ENCODE assay signal across 8 cellular contexts in the genomic region with DNA sequence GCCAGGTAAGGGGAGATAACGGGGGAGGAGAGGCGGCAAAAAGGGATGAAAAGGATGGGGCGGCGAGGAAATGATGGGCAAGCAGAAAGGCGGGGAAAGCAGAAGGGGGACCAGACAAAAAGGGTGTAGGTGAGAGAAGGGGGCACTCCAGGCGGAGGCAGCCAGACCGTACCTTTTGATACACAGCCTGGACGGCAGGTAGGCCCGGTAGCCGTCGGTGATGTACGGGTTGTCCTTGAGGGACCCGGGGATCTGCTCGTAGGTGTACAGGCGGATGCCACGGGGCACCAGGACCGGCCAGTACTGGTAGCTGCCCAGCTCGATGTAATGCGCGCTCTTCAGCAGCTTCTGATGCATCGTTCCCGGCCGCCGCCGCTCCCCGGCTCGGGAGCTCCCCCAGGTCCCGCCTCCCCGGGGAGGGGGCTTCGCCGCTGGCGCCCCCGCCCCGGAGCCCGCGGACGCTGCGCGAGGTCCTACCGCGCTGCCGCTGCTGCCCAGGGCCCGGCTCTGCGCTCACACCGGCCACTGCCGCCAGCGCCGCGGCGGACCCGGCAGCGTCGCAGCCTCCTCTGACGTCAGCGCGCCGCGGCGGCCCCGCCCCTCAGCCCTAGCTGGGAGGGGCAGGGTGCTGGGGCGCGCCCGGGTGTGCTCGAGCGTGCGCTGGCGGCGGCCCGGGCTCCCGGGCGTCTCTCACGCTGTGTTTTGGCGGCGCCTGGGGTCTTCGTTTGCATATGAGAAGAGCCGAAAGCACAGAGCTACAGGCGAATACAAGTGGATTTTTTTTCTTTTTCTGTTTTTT. TPM values are rescaled to one million over a fixed set of nuclear protein-coding genes. Genes with fewer than 3 reads are reported as not detected.
DNase-seq lines count a peak whose midpoint lies in the region; ATAC-seq and TF ChIP-seq lines count a peak whose summit lies in the region.

A gene with protein sequence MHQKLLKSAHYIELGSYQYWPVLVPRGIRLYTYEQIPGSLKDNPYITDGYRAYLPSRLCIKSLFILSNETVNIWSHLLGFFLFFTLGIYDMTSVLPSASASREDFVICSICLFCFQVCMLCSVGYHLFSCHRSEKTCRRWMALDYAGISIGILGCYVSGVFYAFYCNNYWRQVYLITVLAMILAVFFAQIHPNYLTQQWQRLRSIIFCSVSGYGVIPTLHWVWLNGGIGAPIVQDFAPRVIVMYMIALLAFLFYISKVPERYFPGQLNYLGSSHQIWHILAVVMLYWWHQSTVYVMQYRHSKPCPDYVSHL (minus strand): TSS at position 571 of the 799 bp plus-strand sequence. CDS start 214 bp downstream, at position 357.

- peak within 1 kb of the TSS; percentile 94 for H3K4me3 Mint-ChIP-seq in activated CD4-positive, alpha-beta T cell treated with anti-CD3 and anti-CD28 coated beads, Interleukin-2, amount 10 ng/mL, durations not matched to agents 24 days and 14 days

- peak within 1 kb of the TSS; percentile 94 for H3K4me3 ChIP-seq in BLaER1
- H3K4me3 ChIP-seq in left lung, result peak within 1 kb of the TSS; percentile 74 to 82

- peak within 1 kb of the TSS; percentile 90 for H3K4me2 ChIP-seq in BLaER1

- H3K4me1 ChIP-seq in BLaER1 (peaks cover 22% of the 10 kb centered on the region), left lung (peaks cover 0 to 35% of the 10 kb centered on the region in 2 donors)

- H4K20me1 ChIP-seq in BLaER1, result no peaks in the 10 kb centered on the region

- intact Hi-C loops in activated CD4-positive, alpha-beta T cell treated with anti-CD3 and anti-CD28 coated beads, Interleukin-2, amount 10 ng/mL, durations not matched to agents 24 days and 14 days (cut with micrococcal nuclease), result loop anchor here (2.0 to 5.0 kb wide), 7 partner anchors 16 to 1243 kb away; a partner anchor contains a TSS
- intact Hi-C loops in left lung (cut with DNase I), result no loop called here

- H3K27me3 ChIP-seq in BLaER1, result no peaks in the 10 kb centered on the region
- H3K27me3 ChIP-seq in left lung, result no peaks in the 10 kb centered on the region

- H3K9me3 Mint-ChIP-seq in activated CD4-positive, alpha-beta T cell treated with anti-CD3 and anti-CD28 coated beads, Interleukin-2, amount 10 ng/mL, durations not matched to agents 24 days and 14 days, result no peaks in the 10 kb centered on the region

- H3K9me3 ChIP-seq in BLaER1 (no peaks in the 10 kb centered on the region), left lung (no peaks in the 10 kb centered on the region)

- peaks cover 16% of the 10 kb centered on the region for H3K27me3 Mint-ChIP-seq in activated CD4-positive, alpha-beta T cell treated with anti-CD3 and anti-CD28 coated beads, Interleukin-2, amount 10 ng/mL, durations not matched to agents 24 days and 14 days

- H3K9ac ChIP-seq in BLaER1, result peak within 1 kb of the TSS; percentile 84

- TF ChIP-seq CTCF in left lung (IDR thresholded peaks at IDR 0.05), result no peak

- no peaks in the 10 kb centered on the region for H3K36me3 ChIP-seq in BLaER1
- no peaks in the 10 kb centered on the region for H3K36me3 ChIP-seq in left lung

- H3K36me3 Mint-ChIP-seq in activated CD4-positive, alpha-beta T cell treated with anti-CD3 and anti-CD28 coated beads, Interleukin-2, amount 10 ng/mL, durations not matched to agents 24 days and 14 days (ENCODE audit: low read depth), result peaks cover 13% of the 10 kb centered on the region

- peak within 1 kb of the TSS; percentile 76 for H3K27ac ChIP-seq in BLaER1
- H3K27ac ChIP-seq in left lung, result peak within 1 kb of the TSS; percentile 54 to 74

- ATAC-seq in HG03432 (IDR thresholded peaks at IDR 0.05; ENCODE audit: unreplicated experiment) (peak; percentile 99), left lung (peak; percentile 98)

- DNase-seq in GM19238 (ENCODE audit: insufficient read length, low spot score), result peak; percentile 75
- DNase-seq in NCI-H510A treated with DMSO at 0.1 percent for 48 hours (lab: John Stamatoyannopoulos, UW), result peak; percentile 82
- peak; percentile 96 for DNase-seq in activated CD4-positive, alpha-beta T cell treated with anti-CD3 and anti-CD28 coated beads, Interleukin-2, amount 10 ng/mL, durations not matched to agents 24 days and 14 days
- peak; percentile 66 for DNase-seq in dedifferentiated amniotic fluid mesenchymal stem cell (ENCODE audit: extremely low spot score)
- DNase-seq in left lung, result peak; percentile 90 to 98
- peak; percentile 79 to 86 for DNase-seq in stimulated activated CD4-positive, alpha-beta T cell treated with anti-CD3 and anti-CD28 coated beads, Interleukin-2, amount 100 ng/mL, for 48 hours

- peaks cover 37% of the 10 kb centered on the region for H3K4me1 Mint-ChIP-seq in activated CD4-positive, alpha-beta T cell treated with anti-CD3 and anti-CD28 coated beads, Interleukin-2, amount 10 ng/mL, durations not matched to agents 24 days and 14 days

- peak within 1 kb of the TSS; percentile 85 for H3K27ac Mint-ChIP-seq in activated CD4-positive, alpha-beta T cell treated with anti-CD3 and anti-CD28 coated beads, Interleukin-2, amount 10 ng/mL, durations not matched to agents 24 days and 14 days

RNA-seq across cellular contexts. Expression of the gene that starts here (rescaled TPM):
- total RNA-seq in activated CD4-positive, alpha-beta T cell treated with anti-CD3 and anti-CD28 coated beads, Interleukin-2, amount 10 ng/mL, durations not matched to agents 24 days and 14 days, result 14.1 and 14.9 TPM in 2 replicates
- 10 to 100 TPM; 12.5 to 12.9 TPM for total RNA-seq in left lung

Comparison
In these comparisons a context has a peak if more than half of its experiments do, and no peak if none do; other contexts are left out.
1. Peak in every context shown above with its lines: DNase-seq, ATAC-seq, H3K4me3 ChIP-seq and H3K27ac ChIP-seq.